ENCODE assay signal across 2 cellular contexts in the genomic region with DNA sequence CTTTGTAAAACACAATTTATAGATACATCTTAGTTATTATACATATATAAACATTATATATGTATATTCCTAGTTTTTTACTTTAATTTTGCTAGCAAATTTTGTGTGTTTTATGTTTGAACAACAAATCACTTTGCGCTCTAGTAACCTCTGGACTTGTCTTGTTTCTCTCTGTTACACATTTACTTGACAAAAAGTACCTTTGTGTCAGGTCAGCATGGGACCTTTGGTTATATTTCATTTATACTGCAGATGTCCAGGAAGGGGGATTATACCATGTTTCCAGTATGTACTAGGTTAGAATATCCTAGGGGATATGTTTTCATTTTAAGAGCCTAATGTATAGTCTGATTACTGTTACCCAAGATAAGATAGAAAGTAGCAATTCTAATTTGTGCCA.
A peak's percentile ranks its signal among the peaks of the same experiment; 100 is the strongest.
TF ChIP-seq lines count a peak whose summit lies in the region.

No MANE protein-coding gene starts in this region.

TF ChIP-seq in GM12878, 131 proteins besides CTCF, POLR2A, EP300 and RAD21:
- TF ChIP-seq, protein P1, sequence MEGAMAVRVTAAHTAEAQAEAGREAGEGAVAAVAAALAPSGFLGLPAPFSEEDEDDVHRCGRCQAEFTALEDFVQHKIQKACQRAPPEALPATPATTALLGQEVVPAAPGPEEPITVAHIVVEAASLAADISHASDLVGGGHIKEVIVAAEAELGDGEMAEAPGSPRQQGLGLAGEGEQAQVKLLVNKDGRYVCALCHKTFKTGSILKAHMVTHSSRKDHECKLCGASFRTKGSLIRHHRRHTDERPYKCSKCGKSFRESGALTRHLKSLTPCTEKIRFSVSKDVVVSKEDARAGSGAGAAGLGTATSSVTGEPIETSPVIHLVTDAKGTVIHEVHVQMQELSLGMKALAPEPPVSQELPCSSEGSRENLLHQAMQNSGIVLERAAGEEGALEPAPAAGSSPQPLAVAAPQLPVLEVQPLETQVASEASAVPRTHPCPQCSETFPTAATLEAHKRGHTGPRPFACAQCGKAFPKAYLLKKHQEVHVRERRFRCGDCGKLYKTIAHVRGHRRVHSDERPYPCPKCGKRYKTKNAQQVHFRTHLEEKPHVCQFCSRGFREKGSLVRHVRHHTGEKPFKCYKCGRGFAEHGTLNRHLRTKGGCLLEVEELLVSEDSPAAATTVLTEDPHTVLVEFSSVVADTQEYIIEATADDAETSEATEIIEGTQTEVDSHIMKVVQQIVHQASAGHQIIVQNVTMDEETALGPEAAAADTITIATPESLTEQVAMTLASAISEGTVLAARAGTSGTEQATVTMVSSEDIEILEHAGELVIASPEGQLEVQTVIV (IDR thresholded peaks at IDR 0.05; ENCODE audit: borderline replicate concordance, partially characterized antibody): no peak
- TF ChIP-seq STAT1 (conservative IDR thresholded peaks at IDR 0.05) (no peak), SPI1 (IDR thresholded peaks at IDR 0.05; ENCODE audit: borderline replicate concordance, insufficient read depth, low read depth, low read length) (no peak), SREBF1 (IDR thresholded peaks at IDR 0.05; ENCODE audit: low read length) (no peak), LARP7 (IDR thresholded peaks at IDR 0.05) (no peak), JUNB (IDR thresholded peaks at IDR 0.05) (no peak), NRF1 (conservative IDR thresholded peaks at IDR 0.05; ENCODE audit: low read depth, low read length) (no peak), WRNIP1 (IDR thresholded peaks at IDR 0.05; ENCODE audit: borderline replicate concordance, low read depth, low read length) (no peak), ETV6 (conservative IDR thresholded peaks at IDR 0.05 in 1 of 2, IDR thresholded peaks at IDR 0.05 in 1 of 2; ENCODE audit: borderline replicate concordance in 1 of 2, low read depth in 1 of 2) (no peak), CREM (IDR thresholded peaks at IDR 0.05; ENCODE audit: low read depth) (no peak), ZZZ3 (IDR thresholded peaks at IDR 0.05; ENCODE audit: control insufficient read depth, insufficient read length, low read depth) (no peak)
- TF ChIP-seq, protein P2, sequence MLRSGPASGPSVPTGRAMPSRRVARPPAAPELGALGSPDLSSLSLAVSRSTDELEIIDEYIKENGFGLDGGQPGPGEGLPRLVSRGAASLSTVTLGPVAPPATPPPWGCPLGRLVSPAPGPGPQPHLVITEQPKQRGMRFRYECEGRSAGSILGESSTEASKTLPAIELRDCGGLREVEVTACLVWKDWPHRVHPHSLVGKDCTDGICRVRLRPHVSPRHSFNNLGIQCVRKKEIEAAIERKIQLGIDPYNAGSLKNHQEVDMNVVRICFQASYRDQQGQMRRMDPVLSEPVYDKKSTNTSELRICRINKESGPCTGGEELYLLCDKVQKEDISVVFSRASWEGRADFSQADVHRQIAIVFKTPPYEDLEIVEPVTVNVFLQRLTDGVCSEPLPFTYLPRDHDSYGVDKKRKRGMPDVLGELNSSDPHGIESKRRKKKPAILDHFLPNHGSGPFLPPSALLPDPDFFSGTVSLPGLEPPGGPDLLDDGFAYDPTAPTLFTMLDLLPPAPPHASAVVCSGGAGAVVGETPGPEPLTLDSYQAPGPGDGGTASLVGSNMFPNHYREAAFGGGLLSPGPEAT (IDR thresholded peaks at IDR 0.05; ENCODE audit: low read depth): no peak

TF ChIP-seq in liver, 16 proteins besides CTCF, POLR2A, EP300 and RAD21 (continued from another document):
- TF ChIP-seq, protein P3, sequence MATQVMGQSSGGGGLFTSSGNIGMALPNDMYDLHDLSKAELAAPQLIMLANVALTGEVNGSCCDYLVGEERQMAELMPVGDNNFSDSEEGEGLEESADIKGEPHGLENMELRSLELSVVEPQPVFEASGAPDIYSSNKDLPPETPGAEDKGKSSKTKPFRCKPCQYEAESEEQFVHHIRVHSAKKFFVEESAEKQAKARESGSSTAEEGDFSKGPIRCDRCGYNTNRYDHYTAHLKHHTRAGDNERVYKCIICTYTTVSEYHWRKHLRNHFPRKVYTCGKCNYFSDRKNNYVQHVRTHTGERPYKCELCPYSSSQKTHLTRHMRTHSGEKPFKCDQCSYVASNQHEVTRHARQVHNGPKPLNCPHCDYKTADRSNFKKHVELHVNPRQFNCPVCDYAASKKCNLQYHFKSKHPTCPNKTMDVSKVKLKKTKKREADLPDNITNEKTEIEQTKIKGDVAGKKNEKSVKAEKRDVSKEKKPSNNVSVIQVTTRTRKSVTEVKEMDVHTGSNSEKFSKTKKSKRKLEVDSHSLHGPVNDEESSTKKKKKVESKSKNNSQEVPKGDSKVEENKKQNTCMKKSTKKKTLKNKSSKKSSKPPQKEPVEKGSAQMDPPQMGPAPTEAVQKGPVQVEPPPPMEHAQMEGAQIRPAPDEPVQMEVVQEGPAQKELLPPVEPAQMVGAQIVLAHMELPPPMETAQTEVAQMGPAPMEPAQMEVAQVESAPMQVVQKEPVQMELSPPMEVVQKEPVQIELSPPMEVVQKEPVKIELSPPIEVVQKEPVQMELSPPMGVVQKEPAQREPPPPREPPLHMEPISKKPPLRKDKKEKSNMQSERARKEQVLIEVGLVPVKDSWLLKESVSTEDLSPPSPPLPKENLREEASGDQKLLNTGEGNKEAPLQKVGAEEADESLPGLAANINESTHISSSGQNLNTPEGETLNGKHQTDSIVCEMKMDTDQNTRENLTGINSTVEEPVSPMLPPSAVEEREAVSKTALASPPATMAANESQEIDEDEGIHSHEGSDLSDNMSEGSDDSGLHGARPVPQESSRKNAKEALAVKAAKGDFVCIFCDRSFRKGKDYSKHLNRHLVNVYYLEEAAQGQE (IDR thresholded peaks at IDR 0.05): peak; percentile 25
- TF ChIP-seq RXRA (IDR thresholded peaks at IDR 0.05) (peak; percentile 79 to 81), HNF4A (conservative IDR thresholded peaks at IDR 0.05) (peak; percentile 55 to 66), NR2F2 (IDR thresholded peaks at IDR 0.05) (no peak), TAF1 (conservative IDR thresholded peaks at IDR 0.05) (no peak)
